8 cellular contexts compared by ENCODE assay signal in the genomic region with DNA sequence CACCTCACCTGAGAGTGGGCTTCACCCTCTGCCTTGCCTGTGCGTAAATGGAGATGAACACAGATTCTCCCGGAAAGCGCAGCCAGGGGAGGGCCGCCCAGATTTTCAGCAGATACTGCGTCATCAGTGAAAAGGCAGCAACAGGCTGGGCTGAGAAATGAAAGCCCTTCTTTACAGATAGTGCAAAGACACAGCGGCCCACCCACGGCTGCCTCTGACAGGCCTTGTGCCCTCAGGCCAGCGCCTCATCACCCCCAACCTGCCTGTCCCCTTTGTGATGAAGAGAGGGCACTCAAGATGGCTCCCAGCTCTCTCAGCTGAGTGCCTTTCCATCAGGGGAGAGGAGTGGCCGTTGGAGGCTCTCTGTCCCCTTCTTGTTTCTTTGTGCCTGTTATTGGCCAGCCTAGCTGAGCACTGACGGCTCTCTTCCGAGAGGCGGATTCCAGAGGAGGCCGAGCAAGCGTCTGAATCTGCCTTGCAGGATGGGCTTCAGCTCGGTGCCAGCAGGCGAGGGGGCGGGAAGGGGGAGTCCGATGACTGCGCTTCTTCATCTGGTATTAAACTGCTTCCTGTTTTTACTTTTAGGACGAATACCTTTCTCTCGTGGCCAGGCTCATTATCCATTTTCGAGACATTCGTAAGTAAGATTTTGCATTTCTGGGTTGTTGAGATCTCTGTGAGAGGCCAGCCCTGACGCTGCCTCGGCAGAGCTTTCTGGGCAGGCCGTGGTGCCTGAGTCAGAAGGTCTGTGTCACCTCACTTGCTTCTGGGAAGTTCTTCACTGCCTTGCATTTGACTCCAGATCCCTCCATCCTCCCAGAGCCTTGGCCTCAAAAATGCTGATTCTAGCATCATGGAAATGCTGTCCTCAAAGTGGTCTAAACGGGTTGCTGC. TPM values are rescaled to one million over a fixed set of nuclear protein-coding genes. Genes with fewer than 3 reads are reported as not detected.
A peak's percentile ranks its signal among the peaks of the same experiment; 100 is the strongest.
DNase-seq lines count a peak whose midpoint lies in the region; ATAC-seq and TF ChIP-seq lines count a peak whose summit lies in the region.

No MANE protein-coding gene starts in this region.

- no peaks in the 10 kb centered on the region for H3K36me3 ChIP-seq in mucosa of descending colon (ENCODE audit: low read depth)

- DNase-seq in CD1c-positive myeloid dendritic cell (ENCODE audit: extremely low spot score) (peak; percentile 37), mucosa of descending colon (peak in 1 of 3 donors; percentile 23), cortex of kidney (lab: John Stamatoyannopoulos, UW) (no peak), NCI-H510A (lab: John Stamatoyannopoulos, UW) (no peak)
- peak; percentile 21 for DNase-seq in activated CD4-positive, alpha-beta T cell treated with anti-CD3 and anti-CD28 coated beads, Interleukin-2, amount 10 ng/mL, durations not matched to agents 7 days and 5 days
- DNase-seq in effector CD4-positive, alpha-beta T cell = peak; percentile 58
- DNase-seq in stimulated activated naive CD8-positive, alpha-beta T cell treated with anti-CD3 and anti-CD28 coated beads, Interleukin-15, amount 100 ng/mL, for 72 hours = peak; percentile 68 to 82

- peaks cover 67% of the 10 kb centered on the region for H3K36me3 Mint-ChIP-seq in activated CD4-positive, alpha-beta T cell treated with anti-CD3 and anti-CD28 coated beads, Interleukin-2, amount 10 ng/mL, durations not matched to agents 7 days and 5 days (ENCODE audit: low read depth)

- ATAC-seq in mucosa of descending colon (peak; percentile 36), HG03196 (IDR thresholded peaks at IDR 0.05; ENCODE audit: unreplicated experiment) (no peak)
- ATAC-seq in stimulated activated naive CD8-positive, alpha-beta T cell treated with anti-CD3 and anti-CD28 coated beads, Interleukin-15, amount 100 ng/mL, for 72 hours = peak; percentile 78

- POLR2A ChIA-PET in activated CD4-positive, alpha-beta T cell treated with anti-CD3 and anti-CD28 coated beads, Interleukin-2, amount 10 ng/mL, durations not matched to agents 7 days and 5 days (lab: Charles Lee) = no interaction called here

- H3K4me1 ChIP-seq in mucosa of descending colon (ENCODE audit: low read depth) = peaks cover 44% of the 10 kb centered on the region

- no peak overlapping the region for H3K4me3 ChIP-seq in mucosa of descending colon

- peak overlapping the region; percentile 53 for H3K4me3 Mint-ChIP-seq in activated CD4-positive, alpha-beta T cell treated with anti-CD3 and anti-CD28 coated beads, Interleukin-2, amount 10 ng/mL, durations not matched to agents 7 days and 5 days
- peak overlapping the region; percentile 83 to 85 for H3K4me3 Mint-ChIP-seq in stimulated activated naive CD8-positive, alpha-beta T cell treated with anti-CD3 and anti-CD28 coated beads, Interleukin-15, amount 100 ng/mL, for 72 hours

- no peaks in the 10 kb centered on the region for H3K27me3 Mint-ChIP-seq in activated CD4-positive, alpha-beta T cell treated with anti-CD3 and anti-CD28 coated beads, Interleukin-2, amount 10 ng/mL, durations not matched to agents 7 days and 5 days
- H3K27me3 Mint-ChIP-seq in stimulated activated naive CD8-positive, alpha-beta T cell treated with anti-CD3 and anti-CD28 coated beads, Interleukin-15, amount 100 ng/mL, for 72 hours = no peaks in the 10 kb centered on the region

- CTCF ChIA-PET in activated CD4-positive, alpha-beta T cell treated with anti-CD3 and anti-CD28 coated beads, Interleukin-2, amount 10 ng/mL, durations not matched to agents 7 days and 5 days (lab: Charles Lee) = interaction anchor here (0.6 to 11.8 kb wide), 6 partner anchors 11 to 137 kb away, joined by 3 to 122 read pairs (median 4); no protein-coding TSS in a partner anchor

- peak overlapping the region; percentile 93 for H3K27ac Mint-ChIP-seq in activated CD4-positive, alpha-beta T cell treated with anti-CD3 and anti-CD28 coated beads, Interleukin-2, amount 10 ng/mL, durations not matched to agents 7 days and 5 days
- H3K27ac Mint-ChIP-seq in stimulated activated naive CD8-positive, alpha-beta T cell treated with anti-CD3 and anti-CD28 coated beads, Interleukin-15, amount 100 ng/mL, for 72 hours = peak overlapping the region; percentile 96 to 98

- TF ChIP-seq CTCF in mucosa of descending colon (IDR thresholded peaks at IDR 0.05) = no peak

- intact Hi-C loops in mucosa of descending colon (cut with DNase I, micrococcal nuclease) = no loop called here

- peaks cover 86% of the 10 kb centered on the region for H3K4me1 Mint-ChIP-seq in activated CD4-positive, alpha-beta T cell treated with anti-CD3 and anti-CD28 coated beads, Interleukin-2, amount 10 ng/mL, durations not matched to agents 7 days and 5 days
- peaks cover 86% of the 10 kb centered on the region for H3K4me1 Mint-ChIP-seq in stimulated activated naive CD8-positive, alpha-beta T cell treated with anti-CD3 and anti-CD28 coated beads, Interleukin-15, amount 100 ng/mL, for 72 hours

- no peaks in the 10 kb centered on the region for H3K9me3 ChIP-seq in mucosa of descending colon

- no peaks in the 10 kb centered on the region for H3K9me3 Mint-ChIP-seq in activated CD4-positive, alpha-beta T cell treated with anti-CD3 and anti-CD28 coated beads, Interleukin-2, amount 10 ng/mL, durations not matched to agents 7 days and 5 days
- H3K9me3 Mint-ChIP-seq in stimulated activated naive CD8-positive, alpha-beta T cell treated with anti-CD3 and anti-CD28 coated beads, Interleukin-15, amount 100 ng/mL, for 72 hours = no peaks in the 10 kb centered on the region

RNA-seq across cellular contexts. Expression of gene MED15, which starts 43.7 kb away (rescaled TPM):
- total RNA-seq in activated CD4-positive, alpha-beta T cell treated with anti-CD3 and anti-CD28 coated beads, Interleukin-2, amount 10 ng/mL, durations not matched to agents 7 days and 5 days = 100 to 1,000 TPM; 141 to 182 TPM
- 100 to 1,000 TPM in 2 of 3 donors, 10 to 100 TPM in 1; 99.9 to 125 (median 114) TPM for total RNA-seq in mucosa of descending colon

RNA-seq across cellular contexts. Expression of gene KLHL22, which starts 55.5 kb away (rescaled TPM):
- 10 to 100 TPM; 38.7 to 40.1 TPM for total RNA-seq in activated CD4-positive, alpha-beta T cell treated with anti-CD3 and anti-CD28 coated beads, Interleukin-2, amount 10 ng/mL, durations not matched to agents 7 days and 5 days
- 10 to 100 TPM in 2 of 3 donors, 1 to 10 TPM in 1; 9.5 to 24.1 (median 14.7) TPM for total RNA-seq in mucosa of descending colon

Comparison
In these comparisons a context has a peak if more than half of its experiments do, and no peak if none do; other contexts are left out.
1. DNase-seq: peak in CD1c-positive myeloid dendritic cell (single experiment), activated CD4-positive, alpha-beta T cell treated with anti-CD3 and anti-CD28 coated beads, Interleukin-2, amount 10 ng/mL, durations not matched to agents 7 days and 5 days (single experiment), effector CD4-positive, alpha-beta T cell (single experiment) and stimulated activated naive CD8-positive, alpha-beta T cell treated with anti-CD3 and anti-CD28 coated beads, Interleukin-15, amount 100 ng/mL, for 72 hours (2 of 2); none in cortex of kidney (single experiment) and NCI-H510A (single experiment).